In the genomic region with DNA sequence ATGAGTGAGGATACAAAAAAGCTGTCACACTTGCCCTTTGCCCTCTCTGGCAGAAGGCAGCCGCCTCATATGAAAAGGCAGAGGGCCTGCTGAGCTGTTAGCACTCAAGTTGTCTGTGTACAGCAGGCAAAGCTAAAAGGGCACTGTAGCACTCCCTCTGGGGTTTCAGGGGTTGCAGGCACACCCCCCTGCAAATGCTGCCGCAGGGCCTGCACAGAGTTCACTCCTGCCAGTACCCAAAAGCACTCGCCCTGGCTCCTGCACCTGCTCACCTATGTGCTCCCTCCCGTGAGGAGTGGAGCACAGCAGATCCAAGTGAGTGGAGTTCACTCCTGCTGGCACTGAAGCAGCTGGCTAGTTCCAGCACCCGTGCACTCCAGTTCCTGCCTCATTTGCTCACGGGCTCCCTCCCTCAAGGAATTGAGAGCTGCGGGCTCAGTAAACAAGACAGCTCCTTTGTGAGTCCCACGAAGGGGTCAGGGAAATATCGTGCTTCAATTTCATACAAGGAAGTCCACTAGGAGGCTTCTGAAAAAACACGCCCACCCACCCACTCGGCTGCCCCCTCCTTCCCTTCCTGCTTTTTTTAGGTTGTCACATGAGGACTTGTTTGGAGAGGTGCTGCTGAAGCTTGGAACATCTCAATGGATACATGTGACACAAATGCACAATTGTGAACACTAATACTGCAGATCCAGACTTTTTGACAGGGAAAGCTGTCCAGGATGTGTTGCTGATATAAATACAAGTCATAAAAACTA, we compare ENCODE assay signal across 1 cellular context.
TF ChIP-seq lines count a peak whose summit lies in the region.

No MANE protein-coding gene starts in this region.

TF ChIP-seq in HepG2, 621 proteins besides CTCF, POLR2A, EP300 and RAD21 (continued from another document and continues in another):
- TF ChIP-seq, protein P1, sequence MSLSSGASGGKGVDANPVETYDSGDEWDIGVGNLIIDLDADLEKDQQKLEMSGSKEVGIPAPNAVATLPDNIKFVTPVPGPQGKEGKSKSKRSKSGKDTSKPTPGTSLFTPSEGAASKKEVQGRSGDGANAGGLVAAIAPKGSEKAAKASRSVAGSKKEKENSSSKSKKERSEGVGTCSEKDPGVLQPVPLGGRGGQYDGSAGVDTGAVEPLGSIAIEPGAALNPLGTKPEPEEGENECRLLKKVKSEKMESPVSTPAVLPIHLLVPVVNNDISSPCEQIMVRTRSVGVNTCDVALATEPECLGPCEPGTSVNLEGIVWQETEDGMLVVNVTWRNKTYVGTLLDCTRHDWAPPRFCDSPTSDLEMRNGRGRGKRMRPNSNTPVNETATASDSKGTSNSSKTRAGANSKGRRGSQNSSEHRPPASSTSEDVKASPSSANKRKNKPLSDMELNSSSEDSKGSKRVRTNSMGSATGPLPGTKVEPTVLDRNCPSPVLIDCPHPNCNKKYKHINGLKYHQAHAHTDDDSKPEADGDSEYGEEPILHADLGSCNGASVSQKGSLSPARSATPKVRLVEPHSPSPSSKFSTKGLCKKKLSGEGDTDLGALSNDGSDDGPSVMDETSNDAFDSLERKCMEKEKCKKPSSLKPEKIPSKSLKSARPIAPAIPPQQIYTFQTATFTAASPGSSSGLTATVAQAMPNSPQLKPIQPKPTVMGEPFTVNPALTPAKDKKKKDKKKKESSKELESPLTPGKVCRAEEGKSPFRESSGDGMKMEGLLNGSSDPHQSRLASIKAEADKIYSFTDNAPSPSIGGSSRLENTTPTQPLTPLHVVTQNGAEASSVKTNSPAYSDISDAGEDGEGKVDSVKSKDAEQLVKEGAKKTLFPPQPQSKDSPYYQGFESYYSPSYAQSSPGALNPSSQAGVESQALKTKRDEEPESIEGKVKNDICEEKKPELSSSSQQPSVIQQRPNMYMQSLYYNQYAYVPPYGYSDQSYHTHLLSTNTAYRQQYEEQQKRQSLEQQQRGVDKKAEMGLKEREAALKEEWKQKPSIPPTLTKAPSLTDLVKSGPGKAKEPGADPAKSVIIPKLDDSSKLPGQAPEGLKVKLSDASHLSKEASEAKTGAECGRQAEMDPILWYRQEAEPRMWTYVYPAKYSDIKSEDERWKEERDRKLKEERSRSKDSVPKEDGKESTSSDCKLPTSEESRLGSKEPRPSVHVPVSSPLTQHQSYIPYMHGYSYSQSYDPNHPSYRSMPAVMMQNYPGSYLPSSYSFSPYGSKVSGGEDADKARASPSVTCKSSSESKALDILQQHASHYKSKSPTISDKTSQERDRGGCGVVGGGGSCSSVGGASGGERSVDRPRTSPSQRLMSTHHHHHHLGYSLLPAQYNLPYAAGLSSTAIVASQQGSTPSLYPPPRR (CRISPR knock-in tag; IDR thresholded peaks at IDR 0.05; ENCODE audit: borderline replicate concordance) = 0 out of 2 replicates have a peak, but pooled peaks have one; percentile 19
- TF ChIP-seq FOSL2 (CRISPR knock-in tag; IDR thresholded peaks at IDR 0.05) (0 out of 2 replicates have a peak, but pooled peaks have one; percentile 5), ZBTB7B (CRISPR knock-in tag; IDR thresholded peaks at IDR 0.05) (0 out of 2 replicates have a peak, but pooled peaks have one; percentile 43), MIXL1 (CRISPR knock-in tag; IDR thresholded peaks at IDR 0.05) (no peak), ZNF326 (CRISPR knock-in tag; IDR thresholded peaks at IDR 0.05; ENCODE audit: borderline replicate concordance) (no peak), ZNF224 (CRISPR knock-in tag; IDR thresholded peaks at IDR 0.05) (0 out of 2 replicates have a peak, but pooled peaks have one; percentile 50), ZNF777 (CRISPR knock-in tag; IDR thresholded peaks at IDR 0.05) (no peak), MBD4 (IDR thresholded peaks at IDR 0.05; ENCODE audit: borderline replicate concordance, low read length) (no peak), NR2F1 (CRISPR knock-in tag; IDR thresholded peaks at IDR 0.05) (peak in 1 of 2 experiments; percentile 28; a peak in 1 of 4 replicates), XRCC5 (optimal IDR thresholded peaks at IDR 0.05; ENCODE audit: low read length) (peak; percentile 27), HNF4A (CRISPR knock-in tag; IDR thresholded peaks at IDR 0.05) (peak; percentile 43), ZNF598 (CRISPR knock-in tag; IDR thresholded peaks at IDR 0.05; ENCODE audit: borderline replicate concordance) (peak; percentile 46; the same call in 1 of the 2 replicates), ZNF225 (CRISPR knock-in tag; IDR thresholded peaks at IDR 0.05) (no peak), POGZ (CRISPR knock-in tag; IDR thresholded peaks at IDR 0.05) (peak; percentile 52), ELF3 (CRISPR knock-in tag; IDR thresholded peaks at IDR 0.05) (0 out of 2 replicates have a peak, but pooled peaks have one; percentile 7), ZBTB21 (CRISPR knock-in tag; IDR thresholded peaks at IDR 0.05) (no peak), ZNF292 (CRISPR knock-in tag; IDR thresholded peaks at IDR 0.05; ENCODE audit: borderline replicate concordance, low read depth) (peak; percentile 73), PHF8 (CRISPR knock-in tag; IDR thresholded peaks at IDR 0.05) (0 out of 2 replicates have a peak, but pooled peaks have one; percentile 39), ZNF263 (CRISPR knock-in tag; IDR thresholded peaks at IDR 0.05) (peak; percentile 99), NRL (CRISPR knock-in tag; IDR thresholded peaks at IDR 0.05; ENCODE audit: borderline replicate concordance) (0 out of 2 replicates have a peak, but pooled peaks have one; percentile 21), HOXA3 (CRISPR knock-in tag; IDR thresholded peaks at IDR 0.05) (peak; percentile 35; the same call in 1 of the 2 replicates)
- TF ChIP-seq, protein P2, sequence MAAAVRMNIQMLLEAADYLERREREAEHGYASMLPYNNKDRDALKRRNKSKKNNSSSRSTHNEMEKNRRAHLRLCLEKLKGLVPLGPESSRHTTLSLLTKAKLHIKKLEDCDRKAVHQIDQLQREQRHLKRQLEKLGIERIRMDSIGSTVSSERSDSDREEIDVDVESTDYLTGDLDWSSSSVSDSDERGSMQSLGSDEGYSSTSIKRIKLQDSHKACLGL (CRISPR knock-in tag; IDR thresholded peaks at IDR 0.05) = 0 out of 2 replicates have a peak, but pooled peaks have one; percentile 33
- TF ChIP-seq, protein P3, sequence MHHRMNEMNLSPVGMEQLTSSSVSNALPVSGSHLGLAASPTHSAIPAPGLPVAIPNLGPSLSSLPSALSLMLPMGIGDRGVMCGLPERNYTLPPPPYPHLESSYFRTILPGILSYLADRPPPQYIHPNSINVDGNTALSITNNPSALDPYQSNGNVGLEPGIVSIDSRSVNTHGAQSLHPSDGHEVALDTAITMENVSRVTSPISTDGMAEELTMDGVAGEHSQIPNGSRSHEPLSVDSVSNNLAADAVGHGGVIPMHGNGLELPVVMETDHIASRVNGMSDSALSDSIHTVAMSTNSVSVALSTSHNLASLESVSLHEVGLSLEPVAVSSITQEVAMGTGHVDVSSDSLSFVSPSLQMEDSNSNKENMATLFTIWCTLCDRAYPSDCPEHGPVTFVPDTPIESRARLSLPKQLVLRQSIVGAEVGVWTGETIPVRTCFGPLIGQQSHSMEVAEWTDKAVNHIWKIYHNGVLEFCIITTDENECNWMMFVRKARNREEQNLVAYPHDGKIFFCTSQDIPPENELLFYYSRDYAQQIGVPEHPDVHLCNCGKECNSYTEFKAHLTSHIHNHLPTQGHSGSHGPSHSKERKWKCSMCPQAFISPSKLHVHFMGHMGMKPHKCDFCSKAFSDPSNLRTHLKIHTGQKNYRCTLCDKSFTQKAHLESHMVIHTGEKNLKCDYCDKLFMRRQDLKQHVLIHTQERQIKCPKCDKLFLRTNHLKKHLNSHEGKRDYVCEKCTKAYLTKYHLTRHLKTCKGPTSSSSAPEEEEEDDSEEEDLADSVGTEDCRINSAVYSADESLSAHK (CRISPR knock-in tag; IDR thresholded peaks at IDR 0.05; ENCODE audit: borderline replicate concordance) = no peak
- TF ChIP-seq, protein P4, sequence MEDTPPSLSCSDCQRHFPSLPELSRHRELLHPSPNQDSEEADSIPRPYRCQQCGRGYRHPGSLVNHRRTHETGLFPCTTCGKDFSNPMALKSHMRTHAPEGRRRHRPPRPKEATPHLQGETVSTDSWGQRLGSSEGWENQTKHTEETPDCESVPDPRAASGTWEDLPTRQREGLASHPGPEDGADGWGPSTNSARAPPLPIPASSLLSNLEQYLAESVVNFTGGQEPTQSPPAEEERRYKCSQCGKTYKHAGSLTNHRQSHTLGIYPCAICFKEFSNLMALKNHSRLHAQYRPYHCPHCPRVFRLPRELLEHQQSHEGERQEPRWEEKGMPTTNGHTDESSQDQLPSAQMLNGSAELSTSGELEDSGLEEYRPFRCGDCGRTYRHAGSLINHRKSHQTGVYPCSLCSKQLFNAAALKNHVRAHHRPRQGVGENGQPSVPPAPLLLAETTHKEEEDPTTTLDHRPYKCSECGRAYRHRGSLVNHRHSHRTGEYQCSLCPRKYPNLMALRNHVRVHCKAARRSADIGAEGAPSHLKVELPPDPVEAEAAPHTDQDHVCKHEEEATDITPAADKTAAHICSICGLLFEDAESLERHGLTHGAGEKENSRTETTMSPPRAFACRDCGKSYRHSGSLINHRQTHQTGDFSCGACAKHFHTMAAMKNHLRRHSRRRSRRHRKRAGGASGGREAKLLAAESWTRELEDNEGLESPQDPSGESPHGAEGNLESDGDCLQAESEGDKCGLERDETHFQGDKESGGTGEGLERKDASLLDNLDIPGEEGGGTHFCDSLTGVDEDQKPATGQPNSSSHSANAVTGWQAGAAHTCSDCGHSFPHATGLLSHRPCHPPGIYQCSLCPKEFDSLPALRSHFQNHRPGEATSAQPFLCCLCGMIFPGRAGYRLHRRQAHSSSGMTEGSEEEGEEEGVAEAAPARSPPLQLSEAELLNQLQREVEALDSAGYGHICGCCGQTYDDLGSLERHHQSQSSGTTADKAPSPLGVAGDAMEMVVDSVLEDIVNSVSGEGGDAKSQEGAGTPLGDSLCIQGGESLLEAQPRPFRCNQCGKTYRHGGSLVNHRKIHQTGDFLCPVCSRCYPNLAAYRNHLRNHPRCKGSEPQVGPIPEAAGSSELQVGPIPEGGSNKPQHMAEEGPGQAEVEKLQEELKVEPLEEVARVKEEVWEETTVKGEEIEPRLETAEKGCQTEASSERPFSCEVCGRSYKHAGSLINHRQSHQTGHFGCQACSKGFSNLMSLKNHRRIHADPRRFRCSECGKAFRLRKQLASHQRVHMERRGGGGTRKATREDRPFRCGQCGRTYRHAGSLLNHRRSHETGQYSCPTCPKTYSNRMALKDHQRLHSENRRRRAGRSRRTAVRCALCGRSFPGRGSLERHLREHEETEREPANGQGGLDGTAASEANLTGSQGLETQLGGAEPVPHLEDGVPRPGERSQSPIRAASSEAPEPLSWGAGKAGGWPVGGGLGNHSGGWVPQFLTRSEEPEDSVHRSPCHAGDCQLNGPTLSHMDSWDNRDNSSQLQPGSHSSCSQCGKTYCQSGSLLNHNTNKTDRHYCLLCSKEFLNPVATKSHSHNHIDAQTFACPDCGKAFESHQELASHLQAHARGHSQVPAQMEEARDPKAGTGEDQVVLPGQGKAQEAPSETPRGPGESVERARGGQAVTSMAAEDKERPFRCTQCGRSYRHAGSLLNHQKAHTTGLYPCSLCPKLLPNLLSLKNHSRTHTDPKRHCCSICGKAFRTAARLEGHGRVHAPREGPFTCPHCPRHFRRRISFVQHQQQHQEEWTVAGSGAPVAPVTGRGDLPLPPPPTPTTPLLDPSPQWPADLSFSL (CRISPR knock-in tag; IDR thresholded peaks at IDR 0.05) = 0 out of 2 replicates have a peak, but pooled peaks have one; percentile 15
- TF ChIP-seq, protein P5, sequence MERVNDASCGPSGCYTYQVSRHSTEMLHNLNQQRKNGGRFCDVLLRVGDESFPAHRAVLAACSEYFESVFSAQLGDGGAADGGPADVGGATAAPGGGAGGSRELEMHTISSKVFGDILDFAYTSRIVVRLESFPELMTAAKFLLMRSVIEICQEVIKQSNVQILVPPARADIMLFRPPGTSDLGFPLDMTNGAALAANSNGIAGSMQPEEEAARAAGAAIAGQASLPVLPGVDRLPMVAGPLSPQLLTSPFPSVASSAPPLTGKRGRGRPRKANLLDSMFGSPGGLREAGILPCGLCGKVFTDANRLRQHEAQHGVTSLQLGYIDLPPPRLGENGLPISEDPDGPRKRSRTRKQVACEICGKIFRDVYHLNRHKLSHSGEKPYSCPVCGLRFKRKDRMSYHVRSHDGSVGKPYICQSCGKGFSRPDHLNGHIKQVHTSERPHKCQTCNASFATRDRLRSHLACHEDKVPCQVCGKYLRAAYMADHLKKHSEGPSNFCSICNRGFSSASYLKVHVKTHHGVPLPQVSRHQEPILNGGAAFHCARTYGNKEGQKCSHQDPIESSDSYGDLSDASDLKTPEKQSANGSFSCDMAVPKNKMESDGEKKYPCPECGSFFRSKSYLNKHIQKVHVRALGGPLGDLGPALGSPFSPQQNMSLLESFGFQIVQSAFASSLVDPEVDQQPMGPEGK (CRISPR knock-in tag; IDR thresholded peaks at IDR 0.05) = 0 out of 2 replicates have a peak, but pooled peaks have one; percentile 21
- TF ChIP-seq, protein P6, sequence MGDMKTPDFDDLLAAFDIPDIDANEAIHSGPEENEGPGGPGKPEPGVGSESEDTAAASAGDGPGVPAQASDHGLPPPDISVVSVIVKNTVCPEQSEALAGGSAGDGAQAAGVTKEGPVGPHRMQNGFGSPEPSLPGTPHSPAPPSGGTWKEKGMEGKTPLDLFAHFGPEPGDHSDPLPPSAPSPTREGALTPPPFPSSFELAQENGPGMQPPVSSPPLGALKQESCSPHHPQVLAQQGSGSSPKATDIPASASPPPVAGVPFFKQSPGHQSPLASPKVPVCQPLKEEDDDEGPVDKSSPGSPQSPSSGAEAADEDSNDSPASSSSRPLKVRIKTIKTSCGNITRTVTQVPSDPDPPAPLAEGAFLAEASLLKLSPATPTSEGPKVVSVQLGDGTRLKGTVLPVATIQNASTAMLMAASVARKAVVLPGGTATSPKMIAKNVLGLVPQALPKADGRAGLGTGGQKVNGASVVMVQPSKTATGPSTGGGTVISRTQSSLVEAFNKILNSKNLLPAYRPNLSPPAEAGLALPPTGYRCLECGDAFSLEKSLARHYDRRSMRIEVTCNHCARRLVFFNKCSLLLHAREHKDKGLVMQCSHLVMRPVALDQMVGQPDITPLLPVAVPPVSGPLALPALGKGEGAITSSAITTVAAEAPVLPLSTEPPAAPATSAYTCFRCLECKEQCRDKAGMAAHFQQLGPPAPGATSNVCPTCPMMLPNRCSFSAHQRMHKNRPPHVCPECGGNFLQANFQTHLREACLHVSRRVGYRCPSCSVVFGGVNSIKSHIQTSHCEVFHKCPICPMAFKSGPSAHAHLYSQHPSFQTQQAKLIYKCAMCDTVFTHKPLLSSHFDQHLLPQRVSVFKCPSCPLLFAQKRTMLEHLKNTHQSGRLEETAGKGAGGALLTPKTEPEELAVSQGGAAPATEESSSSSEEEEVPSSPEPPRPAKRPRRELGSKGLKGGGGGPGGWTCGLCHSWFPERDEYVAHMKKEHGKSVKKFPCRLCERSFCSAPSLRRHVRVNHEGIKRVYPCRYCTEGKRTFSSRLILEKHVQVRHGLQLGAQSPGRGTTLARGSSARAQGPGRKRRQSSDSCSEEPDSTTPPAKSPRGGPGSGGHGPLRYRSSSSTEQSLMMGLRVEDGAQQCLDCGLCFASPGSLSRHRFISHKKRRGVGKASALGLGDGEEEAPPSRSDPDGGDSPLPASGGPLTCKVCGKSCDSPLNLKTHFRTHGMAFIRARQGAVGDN (CRISPR knock-in tag; IDR thresholded peaks at IDR 0.05) = peak; percentile 68
- TF ChIP-seq, protein P7, sequence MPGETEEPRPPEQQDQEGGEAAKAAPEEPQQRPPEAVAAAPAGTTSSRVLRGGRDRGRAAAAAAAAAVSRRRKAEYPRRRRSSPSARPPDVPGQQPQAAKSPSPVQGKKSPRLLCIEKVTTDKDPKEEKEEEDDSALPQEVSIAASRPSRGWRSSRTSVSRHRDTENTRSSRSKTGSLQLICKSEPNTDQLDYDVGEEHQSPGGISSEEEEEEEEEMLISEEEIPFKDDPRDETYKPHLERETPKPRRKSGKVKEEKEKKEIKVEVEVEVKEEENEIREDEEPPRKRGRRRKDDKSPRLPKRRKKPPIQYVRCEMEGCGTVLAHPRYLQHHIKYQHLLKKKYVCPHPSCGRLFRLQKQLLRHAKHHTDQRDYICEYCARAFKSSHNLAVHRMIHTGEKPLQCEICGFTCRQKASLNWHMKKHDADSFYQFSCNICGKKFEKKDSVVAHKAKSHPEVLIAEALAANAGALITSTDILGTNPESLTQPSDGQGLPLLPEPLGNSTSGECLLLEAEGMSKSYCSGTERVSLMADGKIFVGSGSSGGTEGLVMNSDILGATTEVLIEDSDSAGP (CRISPR knock-in tag; IDR thresholded peaks at IDR 0.05; ENCODE audit: borderline replicate concordance) = peak; percentile 45; the same call in 1 of the 2 replicates
